ENCODE assay signal across 8 cellular contexts in genomic region chr11:47269002-47269828, GRCh38.
DNase-seq lines count a peak whose midpoint lies in the region; ATAC-seq and TF ChIP-seq lines count a peak whose summit lies in the region.

No MANE protein-coding gene starts in this region.

- TF ChIP-seq POLR2A in GM18951 (IDR thresholded peaks at IDR 0.05; ENCODE audit: extremely low read depth, insufficient read depth, insufficient read length), result peak; percentile 45

- ATAC-seq in HG03175 (IDR thresholded peaks at IDR 0.05; ENCODE audit: unreplicated experiment), result peak; percentile 46

- in situ Hi-C loops in GM18951 (cut with MboI; ENCODE audit: low sequenced_read_pairs, unreplicated experiment), result no loop called here

- DNase-seq in AG08395 (ENCODE audit: low spot score), result peak; percentile 94
- peak; percentile 85 for DNase-seq in NCI-H226
- peak; percentile 69 for DNase-seq in activated CD4-positive, CD25-positive, alpha-beta regulatory T cell treated with anti-CD3 and anti-CD28 coated beads, Interleukin-2, amount 50 U/mL, for 16 hours (ENCODE audit: low read depth, low spot score)
- peak in 60 of 61 donors; percentile 53 to 95 (median 86) for DNase-seq in caudate nucleus (lab: John Stamatoyannopoulos, UW)
- DNase-seq in islet precursor cell, result peak; percentile 94
- peak; percentile 87 for DNase-seq in stimulated activated CD4-positive, alpha-beta T cell treated with anti-CD3 and anti-CD28 coated beads, Interleukin-12 subunit alpha, Interleukin-12 subunit beta, amount 100 ng/mL, for 4 hours

- H3K27ac ChIP-seq in caudate nucleus (ENCODE audit: low read depth, low read length), result peak overlapping the region; percentile 97

Comparison
In these comparisons a context has a peak if more than half of its experiments do, and no peak if none do; other contexts are left out.
1. Peak in every context shown above with its lines: DNase-seq, ATAC-seq and H3K27ac ChIP-seq.